ENCODE assay signal across 19 cellular contexts in genomic region chr14:56289155-56289554, GRCh38.
DNase-seq lines count a peak whose midpoint lies in the region; ATAC-seq and TF ChIP-seq lines count a peak whose summit lies in the region.
"Had no signal": no experiment of that assay in that cellular context is flagged by ENCODE, and none has a peak within 500 bp of the region (broad histone marks: within the 10 kb centered on the region; RNA-seq: fewer than 3 reads in every experiment).

No MANE protein-coding gene starts in this region.

- H3K27ac ChIP-seq in DND-41 (ENCODE audit: low read length) (peak overlapping the region; percentile 55; the same call in 1 of the 2 replicates), smooth muscle cell (ENCODE audit: low read depth) (no peak overlapping the region), urinary bladder (ENCODE audit: low read depth) (peak overlapping the region; percentile 26), upper lobe of right lung (no peak overlapping the region)
- H3K27ac ChIP-seq in CD4-positive, alpha-beta memory T cell (ENCODE audit: low read depth, low read length) = no peak overlapping the region
- H3K27ac ChIP-seq: 22Rv1; A549; BLaER1 treated with 17β-estradiol and CSF1 and Interleukin-3, amounts not matched to agents 10 nM and 100 nM; C4-2B had no signal

- DNase-seq in DND-41 = peak; percentile 25
- DNase-seq in smooth muscle cell (lab: John Stamatoyannopoulos, UW; ENCODE audit: unreplicated experiment) = no peak
- DNase-seq in CD4-positive, alpha-beta memory T cell = no peak
- no peak for DNase-seq in upper lobe of right lung
- DNase-seq: AML-193; CD4-positive, alpha-beta T cell; CD8-positive, alpha-beta memory T cell; COR-L47; DMS 273 treated with DMSO at 0.1 percent for 48 hours; DMS153; DMS53; DMS79; GF-D8 had no signal

- H3K4me2 ChIP-seq in DND-41 (ENCODE audit: insufficient read depth, low read length) (no peak overlapping the region), smooth muscle cell (peak overlapping the region; percentile 2)
- H3K4me2 ChIP-seq: A549; BLaER1 treated with 17β-estradiol and CSF1 and Interleukin-3, amounts not matched to agents 10 nM and 100 nM had no signal

- peaks cover 3% of the 10 kb centered on the region; the same call in 1 of the 2 replicates for H3K4me1 ChIP-seq in DND-41 (ENCODE audit: insufficient read depth, low read length)
- H3K4me1 ChIP-seq in smooth muscle cell (ENCODE audit: low read depth) = no peaks in the 10 kb centered on the region
- no peaks in the 10 kb centered on the region for H3K4me1 ChIP-seq in urinary bladder (ENCODE audit: insufficient read depth)
- no peaks in the 10 kb centered on the region for H3K4me1 ChIP-seq in CD4-positive, alpha-beta memory T cell (ENCODE audit: insufficient read depth, low read length)
- no peaks in the 10 kb centered on the region for H3K4me1 ChIP-seq in upper lobe of right lung
- H3K4me1 ChIP-seq: A549 had no signal

- H3K9ac ChIP-seq in DND-41 (ENCODE audit: low read depth, low read length) (no peak overlapping the region), smooth muscle cell (ENCODE audit: low read depth) (no peak overlapping the region)
- H3K9ac ChIP-seq: BLaER1 treated with 17β-estradiol and CSF1 and Interleukin-3, amounts not matched to agents 10 nM and 100 nM had no signal

- no peaks in the 10 kb centered on the region for H3F3A ChIP-seq in smooth muscle cell (ENCODE audit: low read depth)

- H3K27me3 Mint-ChIP-seq in CD4-positive, alpha-beta memory T cell = no peaks in the 10 kb centered on the region
- H3K27me3 Mint-ChIP-seq: B cell; CD4-positive, alpha-beta T cell; CD8-positive, alpha-beta memory T cell had no signal

- CTCF ChIA-PET in CD4-positive, alpha-beta memory T cell (lab: Charles Lee; ENCODE audit: partially characterized antibody) = no interaction called here

- H3K79me2 ChIP-seq in DND-41 (ENCODE audit: insufficient read depth, low read length) = peaks cover 19% of the 10 kb centered on the region; the same call in 1 of the 2 replicates
- no peaks in the 10 kb centered on the region for H3K79me2 ChIP-seq in smooth muscle cell (ENCODE audit: low read depth)

- ATAC-seq in DND-41 (ENCODE audit: insufficient read depth, low read depth) = peak; percentile 68
- no peak for ATAC-seq in upper lobe of right lung
- ATAC-seq: A549 had no signal

- H3K27me3 ChIP-seq in DND-41 (ENCODE audit: insufficient read depth, low read length, poor library complexity) (no peaks in the 10 kb centered on the region), smooth muscle cell (ENCODE audit: low read depth) (no peaks in the 10 kb centered on the region), upper lobe of right lung (no peaks in the 10 kb centered on the region)
- no peaks in the 10 kb centered on the region for H3K27me3 ChIP-seq in CD4-positive, alpha-beta memory T cell (ENCODE audit: insufficient read depth, low read length)
- H3K27me3 ChIP-seq: BLaER1 treated with 17β-estradiol and CSF1 and Interleukin-3, amounts not matched to agents 10 nM and 100 nM had no signal

- H4K20me1 ChIP-seq in DND-41 (ENCODE audit: insufficient read depth, low read length) (no peaks in the 10 kb centered on the region; the same call in 1 of the 2 replicates), smooth muscle cell (ENCODE audit: low read depth) (no peaks in the 10 kb centered on the region)

- H3K4me3 ChIP-seq in DND-41 (ENCODE audit: low read depth in 1 of 2, low read length in 2 of 2) (no peak overlapping the region), smooth muscle cell (no peak overlapping the region), urinary bladder (ENCODE audit: low read depth, low read length) (no peak overlapping the region), upper lobe of right lung (no peak overlapping the region)
- H3K4me3 ChIP-seq in CD4-positive, alpha-beta memory T cell (ENCODE audit: low read length in 2 of 2) = no peak overlapping the region
- H3K4me3 ChIP-seq: A549; BLaER1 treated with 17β-estradiol and CSF1 and Interleukin-3, amounts not matched to agents 10 nM and 100 nM had no signal

- H2AFZ ChIP-seq in DND-41 (ENCODE audit: low read depth, low read length) (no peak overlapping the region), smooth muscle cell (ENCODE audit: low read depth) (no peak overlapping the region)

- no peaks in the 10 kb centered on the region for H3K4me1 Mint-ChIP-seq in CD4-positive, alpha-beta memory T cell
- H3K4me1 Mint-ChIP-seq: B cell had no signal

- no peak overlapping the region for H3K4me3 Mint-ChIP-seq in CD4-positive, alpha-beta memory T cell
- H3K4me3 Mint-ChIP-seq: B cell; CD4-positive, alpha-beta T cell; CD8-positive, alpha-beta memory T cell had no signal

- peaks cover 25 to 35% of the 10 kb centered on the region in 2 donors for H3K36me3 Mint-ChIP-seq in CD4-positive, alpha-beta memory T cell

- no peaks in the 10 kb centered on the region for H3K9me3 Mint-ChIP-seq in CD4-positive, alpha-beta memory T cell
- H3K9me3 Mint-ChIP-seq: CD4-positive, alpha-beta T cell; CD8-positive, alpha-beta memory T cell had no signal

- no peak overlapping the region for H3K27ac Mint-ChIP-seq in CD4-positive, alpha-beta memory T cell
- H3K27ac Mint-ChIP-seq: B cell; CD4-positive, alpha-beta T cell had no signal

- intact Hi-C loops in CD4-positive, alpha-beta memory T cell (cut with micrococcal nuclease) = no loop called here
- intact Hi-C loops in upper lobe of right lung (cut with DNase I) = no loop called here

- POLR2A ChIA-PET in CD4-positive, alpha-beta memory T cell (lab: Charles Lee; ENCODE audit: partially characterized antibody) = no interaction called here

- TF ChIP-seq CTCF in DND-41 (IDR thresholded peaks at IDR 0.05; ENCODE audit: borderline replicate concordance, extremely low read depth, low read length, poor library complexity, severe bottlenecking) = no peak
- no peak for TF ChIP-seq CTCF in smooth muscle cell (IDR thresholded peaks at IDR 0.05; ENCODE audit: borderline replicate concordance, insufficient read depth, poor library complexity, severe bottlenecking)
- no peak for TF ChIP-seq CTCF in upper lobe of right lung (IDR thresholded peaks at IDR 0.05)

- 86% methylated on average over 2 of the region's 2 CpGs for WGBS in smooth muscle cell (ENCODE audit: low lambda C conversion rate)
- WGBS in urinary bladder = 66% methylated on average over 2 of the region's 2 CpGs

- peaks cover 79% of the 10 kb centered on the region for H3K36me3 ChIP-seq in DND-41 (ENCODE audit: insufficient read depth, low read length)
- H3K36me3 ChIP-seq in smooth muscle cell (ENCODE audit: low read depth) = no peaks in the 10 kb centered on the region
- no peaks in the 10 kb centered on the region for H3K36me3 ChIP-seq in urinary bladder (ENCODE audit: insufficient read depth)
- H3K36me3 ChIP-seq in CD4-positive, alpha-beta memory T cell (ENCODE audit: insufficient read depth, low read length) = no peaks in the 10 kb centered on the region
- H3K36me3 ChIP-seq in upper lobe of right lung = peaks cover 30% of the 10 kb centered on the region

- H3K9me3 ChIP-seq in DND-41 (ENCODE audit: insufficient read depth, low read length, severe bottlenecking) (no peaks in the 10 kb centered on the region), smooth muscle cell (replicated peaks; ENCODE audit: low read depth) (no peaks in the 10 kb centered on the region), upper lobe of right lung (no peaks in the 10 kb centered on the region)
- H3K9me3 ChIP-seq in CD4-positive, alpha-beta memory T cell (ENCODE audit: control insufficient read depth in 1 of 2, low read length in 2 of 2) = no peaks in the 10 kb centered on the region
- H3K9me3 ChIP-seq: A549; BLaER1 treated with 17β-estradiol and CSF1 and Interleukin-3, amounts not matched to agents 10 nM and 100 nM had no signal

Comparison
In these comparisons a context has a peak if more than half of its experiments do, and no peak if none do; other contexts are left out.
1. H3K27ac ChIP-seq: peak in DND-41 (single experiment) and urinary bladder (single experiment); none in smooth muscle cell (single experiment), CD4-positive, alpha-beta memory T cell (single experiment) and upper lobe of right lung (single experiment).